Comparison of ENCODE assay signal across 1 cellular context in genomic region chr7:93011351-93012294, GRCh38.
TF ChIP-seq lines count a peak whose summit lies in the region.

No MANE protein-coding gene starts in this region.

TF ChIP-seq in SK-N-SH, 30 proteins besides CTCF, POLR2A, EP300 and RAD21 (continued from another document):
- TF ChIP-seq TEAD4 (IDR thresholded peaks at IDR 0.05; ENCODE audit: borderline replicate concordance, insufficient read depth): peak; percentile 75; the same call in 1 of the 2 replicates
- no peak for TF ChIP-seq RFX5 (IDR thresholded peaks at IDR 0.05; ENCODE audit: low read length)
- no peak for TF ChIP-seq MXI1 (IDR thresholded peaks at IDR 0.05; ENCODE audit: low read depth, low read length)
- peak; percentile 25; the same call in 1 of the 2 replicates for TF ChIP-seq POLR2AphosphoS5 (IDR thresholded peaks at IDR 0.05; ENCODE audit: low read depth, low read length)
- peak; percentile 90 for TF ChIP-seq FOSL2 (IDR thresholded peaks at IDR 0.05; ENCODE audit: borderline replicate concordance, low read depth)
- 0 out of 2 replicates have a peak, but pooled peaks have one; percentile 8 for TF ChIP-seq MEF2A (IDR thresholded peaks at IDR 0.05; ENCODE audit: borderline replicate concordance, low read depth)
- no peak for TF ChIP-seq RCOR1 (IDR thresholded peaks at IDR 0.05; ENCODE audit: low read length)
- TF ChIP-seq TCF12 (IDR thresholded peaks at IDR 0.05): peak; percentile 81
- TF ChIP-seq NFIC (IDR thresholded peaks at IDR 0.05; ENCODE audit: borderline replicate concordance): peak; percentile 81
- peak; percentile 79; the same call in 1 of the 2 replicates for TF ChIP-seq MAX (IDR thresholded peaks at IDR 0.05; ENCODE audit: low read depth)
